In genomic region chr12:79945455-79945854, GRCh38 we compare ENCODE assay signal across 24 cellular contexts. TPM values are rescaled to one million over a fixed set of nuclear protein-coding genes. Genes with fewer than 3 reads are reported as not detected.
DNase-seq lines count a peak whose midpoint lies in the region; ATAC-seq, FAIRE-seq and TF ChIP-seq lines count a peak whose summit lies in the region.
"Had no signal": no experiment of that assay in that cellular context is flagged by ENCODE, and none has a peak within 500 bp of the region (broad histone marks: within the 10 kb centered on the region; RNA-seq: fewer than 3 reads in every experiment).

No MANE protein-coding gene starts in this region.

- no peak overlapping the region for H3K9ac ChIP-seq in K562 (ENCODE audit: insufficient read depth in 1 of 2, low read depth in 2 of 2, low read length in 2 of 2)
- no peak overlapping the region for H3K9ac ChIP-seq in GM23248
- H3K9ac ChIP-seq: BLaER1 treated with 17β-estradiol and CSF1 and Interleukin-3, amounts not matched to agents 10 nM and 100 nM had no signal

- no peak overlapping the region for H3K4me3 Mint-ChIP-seq in activated CD4-positive, alpha-beta T cell treated with anti-CD3 and anti-CD28 coated beads for 36 hours
- H3K4me3 Mint-ChIP-seq: CD4-positive, alpha-beta memory T cell; H9 had no signal

- no peaks in the 10 kb centered on the region for H3K9me2 ChIP-seq in GM23248 (ENCODE audit: insufficient read depth)

- TF ChIP-seq POLR2A in K562 (conservative IDR thresholded peaks at IDR 0.05) (no peak), right lobe of liver (IDR thresholded peaks at IDR 0.05) (no peak)

- no peak for TF ChIP-seq RAD21 in K562 (CRISPR knock-in tag; conservative IDR thresholded peaks at IDR 0.05 in 1 of 2, IDR thresholded peaks at IDR 0.05 in 1 of 2)

- no peaks in the 10 kb centered on the region for H3K79me2 ChIP-seq in K562 (ENCODE audit: control insufficient read depth, insufficient read depth, low read length)
- no peaks in the 10 kb centered on the region for H3K79me2 ChIP-seq in GM23248 (ENCODE audit: insufficient read depth)

- no peaks in the 10 kb centered on the region for H3K36me3 ChIP-seq in K562 (ENCODE audit: control insufficient read depth, insufficient read depth, low read length)
- no peaks in the 10 kb centered on the region for H3K36me3 ChIP-seq in right lobe of liver
- H3K36me3 ChIP-seq in GM23248 (ENCODE audit: low read depth): no peaks in the 10 kb centered on the region
- H3K36me3 ChIP-seq: BE2C; BLaER1 treated with 17β-estradiol and CSF1 and Interleukin-3, amounts not matched to agents 10 nM and 100 nM had no signal

- POLR2A ChIA-PET in K562 (lab: Yijun Ruan, JAX): interaction anchor here (1.0 to 1.4 kb wide), 2 partner anchors 10 to 16 kb away, joined by 3 to 5 read pairs; no protein-coding TSS in a partner anchor
- POLR2A ChIA-PET in activated CD4-positive, alpha-beta T cell treated with anti-CD3 and anti-CD28 coated beads for 36 hours (lab: Charles Lee): no interaction called here

- H3K4me1 ChIP-seq in K562 (replicated peaks in 1 of 2; ENCODE audit: control insufficient read depth in 2 of 2, insufficient read depth in 2 of 2, low read length in 2 of 2) (peaks cover 0 to 2% of the 10 kb centered on the region in 2 experiments; a peak in 2 of 5 replicates), right lobe of liver (peaks cover 0 to 4% (median 2%) of the 10 kb centered on the region in 4 donors), GM23248 (ENCODE audit: insufficient read depth) (no peaks in the 10 kb centered on the region)
- H3K4me1 ChIP-seq: A549, BE2C had no signal

- H3K4me3 ChIP-seq in K562 (no peak overlapping the region), right lobe of liver (no peak overlapping the region), GM23248 (no peak overlapping the region)
- H3K4me3 ChIP-seq: A549; BLaER1 treated with 17β-estradiol and CSF1 and Interleukin-3, amounts not matched to agents 10 nM and 100 nM had no signal

- no peak for FAIRE-seq in K562 (lab: Jason Lieb, UNC)
- FAIRE-seq: A549, GM12891, GM18507, H1 had no signal

- peak; percentile 31 for ATAC-seq in K562
- peak; percentile 55 for ATAC-seq in left lobe of liver
- peak; percentile 19 to 73 (median 52) for ATAC-seq in right lobe of liver
- ATAC-seq in activated CD4-positive, alpha-beta T cell treated with anti-CD3 and anti-CD28 coated beads for 36 hours: no peak
- ATAC-seq: A549, HCT116 had no signal

- no peak overlapping the region for H3K27ac Mint-ChIP-seq in activated CD4-positive, alpha-beta T cell treated with anti-CD3 and anti-CD28 coated beads for 36 hours
- H3K27ac Mint-ChIP-seq: H9 had no signal

- H3K27ac ChIP-seq in K562 (ENCODE audit: extremely low read depth, low read depth, low read length) (no peak overlapping the region), right lobe of liver (no peak overlapping the region), GM23248 (no peak overlapping the region)
- H3K27ac ChIP-seq: A549; BLaER1 treated with 17β-estradiol and CSF1 and Interleukin-3, amounts not matched to agents 10 nM and 100 nM had no signal

- H3F3A ChIP-seq in GM23248 (ENCODE audit: insufficient read depth): no peaks in the 10 kb centered on the region

- peaks cover 6% of the 10 kb centered on the region for H3K27me3 Mint-ChIP-seq in activated CD4-positive, alpha-beta T cell treated with anti-CD3 and anti-CD28 coated beads for 36 hours

- H3K27me3 ChIP-seq in K562 (ENCODE audit: control insufficient read depth in 2 of 2, insufficient read depth in 2 of 2, low read length in 2 of 2) (no peaks in the 10 kb centered on the region), right lobe of liver (no peaks in the 10 kb centered on the region), GM23248 (replicated peaks; ENCODE audit: insufficient read depth) (no peaks in the 10 kb centered on the region)
- H3K27me3 ChIP-seq: BLaER1 treated with 17β-estradiol and CSF1 and Interleukin-3, amounts not matched to agents 10 nM and 100 nM had no signal

- H3K4me1 Mint-ChIP-seq in activated CD4-positive, alpha-beta T cell treated with anti-CD3 and anti-CD28 coated beads for 36 hours: no peaks in the 10 kb centered on the region
- H3K4me1 Mint-ChIP-seq: CD4-positive, alpha-beta memory T cell had no signal

- in situ Hi-C loops in K562 (cut with MboI): no loop called here
- in situ Hi-C loops in GM23248 (cut with MboI): no loop called here

- H3K9me3 ChIP-seq in K562 (replicated peaks; ENCODE audit: control insufficient read depth, insufficient read depth, low read depth, low read length): no peaks in the 10 kb centered on the region
- no peaks in the 10 kb centered on the region for H3K9me3 ChIP-seq in right lobe of liver
- H3K9me3 ChIP-seq in GM23248 (ENCODE audit: low read depth): no peaks in the 10 kb centered on the region
- H3K9me3 ChIP-seq: A549; BE2C; BLaER1 treated with 17β-estradiol and CSF1 and Interleukin-3, amounts not matched to agents 10 nM and 100 nM had no signal

- H4K20me1 ChIP-seq in K562 (replicated peaks; ENCODE audit: control insufficient read depth, insufficient read depth, low read length): no peaks in the 10 kb centered on the region
- no peaks in the 10 kb centered on the region for H4K20me1 ChIP-seq in GM23248 (ENCODE audit: insufficient read depth)
- H4K20me1 ChIP-seq: BLaER1 treated with 17β-estradiol and CSF1 and Interleukin-3, amounts not matched to agents 10 nM and 100 nM had no signal

- no peaks in the 10 kb centered on the region for H3K36me3 Mint-ChIP-seq in activated CD4-positive, alpha-beta T cell treated with anti-CD3 and anti-CD28 coated beads for 36 hours (ENCODE audit: low read depth)
- H3K36me3 Mint-ChIP-seq: CD4-positive, alpha-beta memory T cell had no signal

- H2AFZ ChIP-seq in K562 (ENCODE audit: low read depth, low read length) (peak overlapping the region; percentile 15; the same call in 1 of the 2 replicates), GM23248 (no peak overlapping the region)

- intact Hi-C loops in K562 (cut with micrococcal nuclease) (no loop called here), right lobe of liver (cut with DNase I) (no loop called here)
- intact Hi-C loops in activated CD4-positive, alpha-beta T cell treated with anti-CD3 and anti-CD28 coated beads for 36 hours (cut with DNase I, micrococcal nuclease): no loop called here

- peak; percentile 64 to 72 for DNase-seq in NCI-H526 (lab: John Stamatoyannopoulos, UW)
- no peak for DNase-seq in K562 (ENCODE audit: extremely low read depth in 1 of 4, low spot score in 3 of 4)
- DNase-seq in left lobe of liver (ENCODE audit: low spot score): no peak
- DNase-seq in right lobe of liver: no peak
- no peak for DNase-seq in GM23248
- no peak for DNase-seq in activated CD4-positive, alpha-beta T cell treated with anti-CD3 and anti-CD28 coated beads for 36 hours
- DNase-seq in activated naive CD4-positive, alpha-beta T cell treated with anti-CD3 and anti-CD28 coated beads, Interleukin-2, amount 50 U/mL, for 16 hours: no peak
- DNase-seq: 8988T; ACHN; AML-193; BE2C; Calu3; CD4-positive, alpha-beta memory T cell; COR-L47; DMS53; DMS79 treated with DMSO at 0.1 percent for 48 hours; GF-D8; H9 had no signal

- 52% methylated on average over 4 of the region's 4 CpGs for WGBS in K562 (ENCODE audit: insufficient coverage, low coverage, missing lambda C conversion rate)
- 42% methylated on average over 4 of the region's 4 CpGs for whole genome bisulfite sequencing in right lobe of liver (ENCODE audit: insufficient coverage, low coverage, low lambda C conversion rate, missing lambda C conversion rate)
- 19 to 31% methylated on average over 4 of the region's 4 CpGs for WGBS in GM23248 (ENCODE audit: low coverage in 1 of 2, low lambda C conversion rate in 2 of 2, missing lambda C conversion rate in 2 of 2), 2 experiments

- TF ChIP-seq CTCF in K562 (IDR thresholded peaks at IDR 0.05 in 2 of 3, conservative IDR thresholded peaks at IDR 0.05 in 1 of 3; ENCODE audit: insufficient read depth in 2 of 3, low read depth in 1 of 3, low read length in 3 of 3) (no peak), right lobe of liver (IDR thresholded peaks at IDR 0.05) (no peak)

- no peaks in the 10 kb centered on the region for H3K9me3 Mint-ChIP-seq in activated CD4-positive, alpha-beta T cell treated with anti-CD3 and anti-CD28 coated beads for 36 hours (ENCODE audit: low read depth)
- H3K9me3 Mint-ChIP-seq: CD4-positive, alpha-beta memory T cell; H9 had no signal

- CTCF ChIA-PET in K562 (lab: Yijun Ruan, JAX; ENCODE audit: low intra/inter-chr PET ratio): no interaction called here
- CTCF ChIA-PET in activated CD4-positive, alpha-beta T cell treated with anti-CD3 and anti-CD28 coated beads for 36 hours (lab: Charles Lee): interaction anchor here (1.0 kb wide), 1 partner anchor 231 kb away, joined by 3 read pairs; no protein-coding TSS in a partner anchor

- TF ChIP-seq EP300 in K562 (IDR thresholded peaks at IDR 0.05; ENCODE audit: low read length): no peak

- no peak overlapping the region for H3K4me2 ChIP-seq in K562 (ENCODE audit: insufficient read depth, low read length)
- H3K4me2 ChIP-seq in GM23248 (ENCODE audit: unreplicated experiment): no peak overlapping the region
- H3K4me2 ChIP-seq: A549; BLaER1 treated with 17β-estradiol and CSF1 and Interleukin-3, amounts not matched to agents 10 nM and 100 nM had no signal

- no peaks in the 10 kb centered on the region for H3K9me1 ChIP-seq in K562 (ENCODE audit: control insufficient read depth, insufficient read depth, low read length)

- no TSS peak for BruUV-seq in K562 (replicated peaks; lab: Mats Ljungman, UMichigan)

RNA-seq across cellular contexts. Expression of gene PPP1R12A, which starts 10.6 kb away (rescaled TPM):
- 78.5 and 335 TPM in 2 replicates for total RNA-seq in K562 (2011; cell fraction: chromatin; rRNA removed; ENCODE audit: low replicate concordance)
- total RNA-seq in K562 (2011; cell fraction: nucleolus; rRNA removed): 46.4 and 56.5 TPM in 2 replicates
- 94.4 and 121 TPM in 2 replicates for total RNA-seq in K562 (2011; cell fraction: nucleoplasm; rRNA removed)
- total RNA-seq in K562 (2014; rRNA removed) (68.0 and 116 TPM in 2 replicates), K562 (2014; rRNA removed; fragmentation: Illumina TruSeq; extraction: Trizol) (106 and 131 TPM in 2 replicates), K562 (2015; rRNA removed; fragmentation: Illumina TruSeq; extraction: Trizol) (118 and 119 TPM in 2 replicates), K562 (2021) (51.9 and 53.3 TPM in 2 replicates), left lobe of liver (15.6 TPM), right lobe of liver (10 to 100 TPM; 13.1 to 21.0 (median 19.2) TPM)
- polyA plus RNA-seq in K562 (2011; rRNA removed) (49.3 and 51.3 TPM in 2 replicates), K562 (2014; fragmentation: Illumina TruSeq; extraction: Trizol) (83.8 and 109 TPM in 2 replicates), K562 (2014; fragmentation: Nextera tagmentation; extraction: Ambion mirVana) (10 to 100 TPM; 26.4 to 42.3 TPM), K562 (2014; rRNA removed) (37.0 and 44.1 TPM in 2 replicates), GM23248 (2016; fragmentation: Nextera tagmentation; extraction: Ambion mirVana) (129 and 144 TPM in 2 replicates)
- polyA plus RNA-seq in K562 (2011; cell fraction: cytosol; rRNA removed): 11.0 and 12.7 TPM in 2 replicates
- polyA plus RNA-seq in K562 (2011; cell fraction: nucleus; rRNA removed): 52.5 and 67.8 TPM in 2 replicates
- 29.0 and 33.0 TPM in 2 replicates for polyA plus RNA-seq in K562 (2012)
- 232 and 234 TPM in 2 replicates for polyA minus RNA-seq in K562 (2011; rRNA and poly(A)+ RNA removed)
- polyA minus RNA-seq in K562 (2011; cell fraction: cytosol; rRNA and poly(A)+ RNA removed): 52.6 and 79.4 TPM in 2 replicates
- polyA minus RNA-seq in K562 (2011; cell fraction: nucleus; rRNA and poly(A)+ RNA removed): 96.9 and 176 TPM in 2 replicates
- 88.8 and 91.1 TPM in 2 replicates for total RNA-seq in GM23248 (2014; rRNA removed; shearing (Covaris generic))
- total RNA-seq in activated CD4-positive, alpha-beta T cell treated with anti-CD3 and anti-CD28 coated beads for 36 hours: 100 to 1,000 TPM in 1 of 2 experiments, 10 to 100 TPM in 1; 72.2 to 134 TPM

Comparison
In these comparisons a context has a peak if more than half of its experiments do, and no peak if none do; other contexts are left out.
1. DNase-seq: peak in NCI-H526 (2 of 2); none in K562 (0 of 4), left lobe of liver (single experiment), right lobe of liver (0 of 3), GM23248 (single experiment), activated CD4-positive, alpha-beta T cell treated with anti-CD3 and anti-CD28 coated beads for 36 hours (single experiment) and activated naive CD4-positive, alpha-beta T cell treated with anti-CD3 and anti-CD28 coated beads, Interleukin-2, amount 50 U/mL, for 16 hours (single experiment).